ENCODE assay signal across 26 cellular contexts in the genomic region with DNA sequence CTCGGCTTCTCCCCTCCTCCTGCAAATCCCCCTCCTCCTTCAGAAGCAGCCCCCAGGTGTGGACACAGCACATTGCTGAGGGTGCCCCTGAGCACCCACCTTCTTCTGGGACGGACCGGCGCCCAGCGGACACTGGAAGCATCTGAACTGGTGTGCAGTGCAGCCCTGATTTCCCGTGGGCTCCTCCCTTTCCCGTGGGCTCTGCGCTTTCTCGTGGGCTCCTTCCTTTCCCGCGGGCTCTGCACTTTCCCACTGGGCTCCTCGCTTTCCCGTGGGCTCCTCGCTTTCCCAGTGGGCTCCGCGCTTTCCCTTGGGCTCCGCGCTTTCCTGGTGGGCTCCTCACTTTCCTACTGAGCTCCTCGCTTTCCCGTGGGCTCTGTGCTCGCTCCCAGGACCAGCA.
"Had no signal": no experiment of that assay in that cellular context is flagged by ENCODE, and none has a peak within 500 bp of the region (broad histone marks: within the 10 kb centered on the region; RNA-seq: fewer than 3 reads in every experiment).

No MANE protein-coding gene starts in this region.

- H3K36me3 ChIP-seq: adrenal gland had no signal

- H3K9ac ChIP-seq: KMS-11 had no signal

- H3K4me1 ChIP-seq: adrenal gland had no signal

- H3K4me3 Mint-ChIP-seq: activated CD4-positive, alpha-beta T cell treated with anti-CD3 and anti-CD28 coated beads, Interleukin-2, amount 10 ng/mL, durations not matched to agents 24 days and 14 days; activated CD8-positive, alpha-beta memory T cell treated with anti-CD3 and anti-CD28 coated beads, Interleukin-2, amount 10 ng/mL, durations not matched to agents 7 days and 5 days; activated naive CD4-positive, alpha-beta T cell treated with anti-CD3 and anti-CD28 coated beads, Interleukin-2, amount 10 ng/mL, durations not matched to agents 7 days and 5 days; activated naive CD8-positive, alpha-beta T cell treated with anti-CD3 and anti-CD28 coated beads, Interleukin-2, amount 10 ng/mL, durations not matched to agents 7 days and 5 days; activated T-cell treated with anti-CD3 and anti-CD28 coated beads, Interleukin-2, amount 50 U/mL, for 4 hours; T-helper 17 cell; WTC11 had no signal

- DNase-seq: activated CD4-positive, alpha-beta T cell treated with anti-CD3 and anti-CD28 coated beads for 1 hour; activated CD4-positive, alpha-beta T cell treated with anti-CD3 and anti-CD28 coated beads, Interleukin-2, amount 10 ng/mL, durations not matched to agents 24 days and 14 days; activated CD4-positive, alpha-beta T cell treated with anti-CD3 and anti-CD28 coated beads, Interleukin-2, amount 50 U/mL, for 48 hours; activated CD8-positive, alpha-beta memory T cell treated with anti-CD3 and anti-CD28 coated beads, Interleukin-2, amount 10 ng/mL, durations not matched to agents 7 days and 5 days; activated gamma-delta T cell treated with Interleukin-2 at 50 U/mL for 16 hours; activated naive CD4-positive, alpha-beta T cell treated with anti-CD3 and anti-CD28 coated beads, Interleukin-2, amount 10 ng/mL, durations not matched to agents 7 days and 5 days; activated naive CD8-positive, alpha-beta T cell treated with anti-CD3 and anti-CD28 coated beads, Interleukin-2, amount 10 ng/mL, durations not matched to agents 7 days and 5 days; activated T-cell treated with anti-CD3 and anti-CD28 coated beads, Interleukin-2, amount 50 U/mL, for 4 hours; adrenal gland; anterior cingulate cortex; cerebellar nuclear complex; NCI-H1092; NCI-H1417; NCI-H1694; NCI-H2029 treated with DMSO at 0.1 percent for 48 hours; NCI-H345; NCI-H510A; NCI-H526 treated with DMSO at 0.1 percent for 48 hours; NK-92 treated with Interleukin-12 subunit alpha and Interleukin-12 subunit beta, amount 100 ng/mL, for 24 hours; PC-9; SHP77 treated with DMSO at 0.1 percent for 48 hours; T-helper 17 cell; T-helper 9 cell had no signal

- H2AFZ ChIP-seq: PC-9 had no signal

- H3K4me3 ChIP-seq: adrenal gland, PC-9 had no signal

- H3K36me3 Mint-ChIP-seq: activated CD8-positive, alpha-beta memory T cell treated with anti-CD3 and anti-CD28 coated beads, Interleukin-2, amount 10 ng/mL, durations not matched to agents 7 days and 5 days; activated naive CD4-positive, alpha-beta T cell treated with anti-CD3 and anti-CD28 coated beads, Interleukin-2, amount 10 ng/mL, durations not matched to agents 7 days and 5 days; activated naive CD8-positive, alpha-beta T cell treated with anti-CD3 and anti-CD28 coated beads, Interleukin-2, amount 10 ng/mL, durations not matched to agents 7 days and 5 days; WTC11 had no signal

- H3K27ac Mint-ChIP-seq: activated CD4-positive, alpha-beta T cell treated with anti-CD3 and anti-CD28 coated beads, Interleukin-2, amount 10 ng/mL, durations not matched to agents 24 days and 14 days; activated CD8-positive, alpha-beta memory T cell treated with anti-CD3 and anti-CD28 coated beads, Interleukin-2, amount 10 ng/mL, durations not matched to agents 7 days and 5 days; activated naive CD4-positive, alpha-beta T cell treated with anti-CD3 and anti-CD28 coated beads, Interleukin-2, amount 10 ng/mL, durations not matched to agents 7 days and 5 days; activated naive CD8-positive, alpha-beta T cell treated with anti-CD3 and anti-CD28 coated beads, Interleukin-2, amount 10 ng/mL, durations not matched to agents 7 days and 5 days; activated T-helper 2 cell treated with anti-CD3 and anti-CD28 coated beads, Interferon-gamma antibody, Interleukin-2, Interleukin-4, amounts not matched to agents 10 μg/mL and 5 μg/mL and 100 μg/mL, durations not matched to agents 14 hours and 24 hours and 36 hours; T-helper 17 cell; WTC11 had no signal

- H3K4me1 Mint-ChIP-seq: activated CD4-positive, alpha-beta T cell treated with anti-CD3 and anti-CD28 coated beads, Interleukin-2, amount 10 ng/mL, durations not matched to agents 24 days and 14 days; activated CD8-positive, alpha-beta memory T cell treated with anti-CD3 and anti-CD28 coated beads, Interleukin-2, amount 10 ng/mL, durations not matched to agents 7 days and 5 days; activated naive CD4-positive, alpha-beta T cell treated with anti-CD3 and anti-CD28 coated beads, Interleukin-2, amount 10 ng/mL, durations not matched to agents 7 days and 5 days; activated naive CD8-positive, alpha-beta T cell treated with anti-CD3 and anti-CD28 coated beads, Interleukin-2, amount 10 ng/mL, durations not matched to agents 7 days and 5 days; WTC11 had no signal

- H3K27ac ChIP-seq: adrenal gland, KMS-11, PC-9 had no signal

- H3K9me3 Mint-ChIP-seq: activated CD4-positive, alpha-beta T cell treated with anti-CD3 and anti-CD28 coated beads, Interleukin-2, amount 10 ng/mL, durations not matched to agents 24 days and 14 days; activated naive CD4-positive, alpha-beta T cell treated with anti-CD3 and anti-CD28 coated beads, Interleukin-2, amount 10 ng/mL, durations not matched to agents 7 days and 5 days; activated naive CD8-positive, alpha-beta T cell treated with anti-CD3 and anti-CD28 coated beads, Interleukin-2, amount 10 ng/mL, durations not matched to agents 7 days and 5 days; activated T-cell treated with anti-CD3 and anti-CD28 coated beads, Interleukin-2, amount 50 U/mL, for 4 hours; activated T-helper 2 cell treated with anti-CD3 and anti-CD28 coated beads, Interferon-gamma antibody, Interleukin-2, Interleukin-4, amounts not matched to agents 10 μg/mL and 5 μg/mL and 100 μg/mL, durations not matched to agents 14 hours and 24 hours and 36 hours; WTC11 had no signal

- H3K27me3 Mint-ChIP-seq: activated CD4-positive, alpha-beta T cell treated with anti-CD3 and anti-CD28 coated beads, Interleukin-2, amount 10 ng/mL, durations not matched to agents 24 days and 14 days; activated CD8-positive, alpha-beta memory T cell treated with anti-CD3 and anti-CD28 coated beads, Interleukin-2, amount 10 ng/mL, durations not matched to agents 7 days and 5 days; activated naive CD8-positive, alpha-beta T cell treated with anti-CD3 and anti-CD28 coated beads, Interleukin-2, amount 10 ng/mL, durations not matched to agents 7 days and 5 days had no signal

- H3K4me2 ChIP-seq: KMS-11, PC-9 had no signal

- ATAC-seq: activated CD8-positive, alpha-beta memory T cell treated with anti-CD3 and anti-CD28 coated beads, Interleukin-2, amount 10 ng/mL, durations not matched to agents 7 days and 5 days; activated T-cell treated with anti-CD3 and anti-CD28 coated beads, Interleukin-2, amount 50 U/mL, for 4 hours; T-helper 17 cell; WTC11 had no signal

- H3K9me3 ChIP-seq: adrenal gland had no signal
